8 cellular contexts compared by ENCODE assay signal in the genomic region with DNA sequence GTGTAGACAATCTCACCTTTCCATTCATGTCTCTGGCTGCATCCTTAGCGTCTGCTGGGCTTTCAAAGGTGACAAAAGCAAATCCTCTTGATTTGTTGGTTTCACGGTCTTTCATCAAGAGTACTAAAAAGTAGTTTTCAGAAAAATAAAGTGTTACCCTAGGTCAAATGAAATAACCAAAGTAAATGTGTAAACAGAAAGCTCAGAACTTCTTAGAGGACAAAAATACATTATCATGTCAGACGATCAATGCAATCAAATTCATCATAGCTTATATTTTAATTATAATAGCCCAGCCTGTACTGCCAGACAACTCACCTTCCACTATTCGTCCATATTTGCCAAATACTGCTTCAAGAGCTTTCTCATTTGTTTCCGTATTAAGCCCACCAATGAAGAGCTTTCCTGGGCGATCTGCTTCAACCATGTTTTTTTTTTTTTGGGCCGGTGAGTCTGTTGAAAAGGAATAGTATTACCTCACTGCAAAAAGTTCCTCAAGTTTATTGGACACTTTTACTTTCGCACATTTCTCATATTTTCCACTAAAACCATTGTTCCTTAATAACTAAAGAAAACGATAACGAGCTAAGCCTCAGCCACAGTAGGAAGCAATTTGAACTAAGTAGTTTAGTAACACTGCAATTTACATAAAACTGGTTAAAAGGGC. TPM values are rescaled to one million over a fixed set of nuclear protein-coding genes. Genes with fewer than 3 reads are reported as not detected.
DNase-seq lines count a peak whose midpoint lies in the region; ATAC-seq lines count a peak whose summit lies in the region.

No MANE protein-coding gene starts in this region.

- peak overlapping the region; percentile 98 for H3K27ac Mint-ChIP-seq in activated T-helper 2 cell treated with anti-CD3 and anti-CD28 coated beads, Interferon-gamma antibody, Interleukin-2, Interleukin-4, amounts not matched to agents 10 μg/mL and 5 μg/mL and 100 μg/mL, durations not matched to agents 14 hours and 24 hours and 36 hours
- peak overlapping the region; percentile 100 for H3K27ac Mint-ChIP-seq in stimulated activated naive B cell treated with anti-CD40 and anti-IgM and Interleukin-4, amounts not matched to agents 10 μg/mL and 1 μg/mL and 100 μg/mL, for 72 hours

- H3K4me3 ChIP-seq in iPS-18a (ENCODE audit: low read length), result peak overlapping the region; percentile 97

- no peaks in the 10 kb centered on the region for H3K9me3 Mint-ChIP-seq in activated T-helper 2 cell treated with anti-CD3 and anti-CD28 coated beads, Interferon-gamma antibody, Interleukin-2, Interleukin-4, amounts not matched to agents 10 μg/mL and 5 μg/mL and 100 μg/mL, durations not matched to agents 14 hours and 24 hours and 36 hours
- H3K9me3 Mint-ChIP-seq in stimulated activated naive B cell treated with anti-CD40 and anti-IgM and Interleukin-4, amounts not matched to agents 10 μg/mL and 1 μg/mL and 100 μg/mL, for 72 hours, result no peaks in the 10 kb centered on the region

- no peaks in the 10 kb centered on the region for H3K27me3 Mint-ChIP-seq in activated T-helper 2 cell treated with anti-CD3 and anti-CD28 coated beads, Interferon-gamma antibody, Interleukin-2, Interleukin-4, amounts not matched to agents 10 μg/mL and 5 μg/mL and 100 μg/mL, durations not matched to agents 14 hours and 24 hours and 36 hours (ENCODE audit: low read depth)
- no peaks in the 10 kb centered on the region for H3K27me3 Mint-ChIP-seq in stimulated activated naive B cell treated with anti-CD40 and anti-IgM and Interleukin-4, amounts not matched to agents 10 μg/mL and 1 μg/mL and 100 μg/mL, for 72 hours

- intact Hi-C loops in activated T-helper 2 cell treated with anti-CD3 and anti-CD28 coated beads, Interferon-gamma antibody, Interleukin-2, Interleukin-4, amounts not matched to agents 10 μg/mL and 5 μg/mL and 100 μg/mL, durations not matched to agents 14 hours and 24 hours and 36 hours (cut with micrococcal nuclease), result loop anchor here (2.0 kb wide), 1 partner anchor 14 kb away; no protein-coding TSS in a partner anchor

- H3K9ac ChIP-seq in iPS-18a (ENCODE audit: low read length), result peak overlapping the region; percentile 100

- peaks cover 19% of the 10 kb centered on the region for H3K9me3 ChIP-seq in iPS-18a (ENCODE audit: control insufficient read depth, low read depth, low read length)

- H3K36me3 Mint-ChIP-seq in activated T-helper 2 cell treated with anti-CD3 and anti-CD28 coated beads, Interferon-gamma antibody, Interleukin-2, Interleukin-4, amounts not matched to agents 10 μg/mL and 5 μg/mL and 100 μg/mL, durations not matched to agents 14 hours and 24 hours and 36 hours (ENCODE audit: low read depth), result peaks cover 55% of the 10 kb centered on the region
- peaks cover 14 to 20% of the 10 kb centered on the region in 2 donors for H3K36me3 Mint-ChIP-seq in stimulated activated naive B cell treated with anti-CD40 and anti-IgM and Interleukin-4, amounts not matched to agents 10 μg/mL and 1 μg/mL and 100 μg/mL, for 72 hours

- peak; percentile 19 for DNase-seq in NCI-H748 (lab: John Stamatoyannopoulos, UW; ENCODE audit: unreplicated experiment)
- no peak for DNase-seq in NCI-H748 treated with DMSO at 0.1 percent for 48 hours (lab: John Stamatoyannopoulos, UW)
- DNase-seq in activated T-helper 2 cell treated with anti-CD3 and anti-CD28 coated beads, Interferon-gamma antibody, Interleukin-2, Interleukin-4, amounts not matched to agents 10 μg/mL and 5 μg/mL and 100 μg/mL, durations not matched to agents 14 hours and 24 hours and 36 hours (ENCODE audit: low spot score), result no peak
- DNase-seq in stimulated activated naive B cell treated with anti-CD40 and anti-IgM and Interleukin-4, amounts not matched to agents 10 μg/mL and 1 μg/mL and 100 μg/mL, for 72 hours, result no peak
- DNase-seq in COLO829 (ENCODE audit: low spot score), result no peak
- DNase-seq in cerebellar cortex (ENCODE audit: low spot score), result no peak
- DNase-seq in stimulated activated CD4-positive, alpha-beta T cell treated with anti-CD3 and anti-CD28 coated beads, Interleukin-4, amount 100 ng/mL, for 24 hours, result no peak

- peak overlapping the region; percentile 96 for H3K27ac ChIP-seq in iPS-18a (ENCODE audit: low read length)

- no peak for ATAC-seq in stimulated activated naive B cell treated with anti-CD40 and anti-IgM and Interleukin-4, amounts not matched to agents 10 μg/mL and 1 μg/mL and 100 μg/mL, for 72 hours (replicated peaks)

- H3K36me3 ChIP-seq in iPS-18a (ENCODE audit: control insufficient read depth, low read depth, low read length), result peaks cover 50% of the 10 kb centered on the region

- H3K27me3 ChIP-seq in iPS-18a (ENCODE audit: control insufficient read depth, insufficient read depth, low read length), result no peaks in the 10 kb centered on the region

- peaks cover 19% of the 10 kb centered on the region for H3K4me1 Mint-ChIP-seq in activated T-helper 2 cell treated with anti-CD3 and anti-CD28 coated beads, Interferon-gamma antibody, Interleukin-2, Interleukin-4, amounts not matched to agents 10 μg/mL and 5 μg/mL and 100 μg/mL, durations not matched to agents 14 hours and 24 hours and 36 hours (ENCODE audit: low read depth)
- H3K4me1 Mint-ChIP-seq in stimulated activated naive B cell treated with anti-CD40 and anti-IgM and Interleukin-4, amounts not matched to agents 10 μg/mL and 1 μg/mL and 100 μg/mL, for 72 hours, result no peaks in the 10 kb centered on the region

- peak overlapping the region; percentile 98 for H3K4me3 Mint-ChIP-seq in activated T-helper 2 cell treated with anti-CD3 and anti-CD28 coated beads, Interferon-gamma antibody, Interleukin-2, Interleukin-4, amounts not matched to agents 10 μg/mL and 5 μg/mL and 100 μg/mL, durations not matched to agents 14 hours and 24 hours and 36 hours (ENCODE audit: low read depth)
- peak overlapping the region; percentile 94 to 96 for H3K4me3 Mint-ChIP-seq in stimulated activated naive B cell treated with anti-CD40 and anti-IgM and Interleukin-4, amounts not matched to agents 10 μg/mL and 1 μg/mL and 100 μg/mL, for 72 hours

- no peaks in the 10 kb centered on the region for H3K4me1 ChIP-seq in iPS-18a (ENCODE audit: control insufficient read depth, low read depth, low read length)

RNA-seq across cellular contexts. Expression of gene RBMX, which starts 1.4 kb away (rescaled TPM):
- total RNA-seq in activated T-helper 2 cell treated with anti-CD3 and anti-CD28 coated beads, Interferon-gamma antibody, Interleukin-2, Interleukin-4, amounts not matched to agents 10 μg/mL and 5 μg/mL and 100 μg/mL, durations not matched to agents 14 hours and 24 hours and 36 hours, result 287 and 311 TPM in 2 replicates
